ENCODE assay signal across 10 cellular contexts in genomic region chr2:238141541-238142318, GRCh38. TPM values are rescaled to one million over a fixed set of nuclear protein-coding genes. Genes with fewer than 3 reads are reported as not detected.
DNase-seq lines count a peak whose midpoint lies in the region; ATAC-seq, FAIRE-seq and TF ChIP-seq lines count a peak whose summit lies in the region.
"Had no signal": no experiment of that assay in that cellular context is flagged by ENCODE, and none has a peak within 500 bp of the region (broad histone marks: within the 10 kb centered on the region; RNA-seq: fewer than 3 reads in every experiment).

No MANE protein-coding gene starts in this region.

- H3K4me2 ChIP-seq in K562 (ENCODE audit: insufficient read depth, low read length) (no peak overlapping the region), neuronal stem cell (ENCODE audit: insufficient read depth, low read length, poor library complexity, severe bottlenecking) (no peak overlapping the region)

- H3K4ac ChIP-seq in neuronal stem cell (ENCODE audit: low read length) = no peak overlapping the region

- H2BK15ac ChIP-seq in neuronal stem cell (ENCODE audit: low read length) = no peak overlapping the region

- H3K27me3 Mint-ChIP-seq in T-helper 17 cell = no peaks in the 10 kb centered on the region
- H3K27me3 Mint-ChIP-seq: activated naive CD8-positive, alpha-beta T cell had no signal

- H3K9ac ChIP-seq in K562 (ENCODE audit: insufficient read depth in 1 of 2, low read depth in 2 of 2, low read length in 2 of 2) (no peak overlapping the region), neuronal stem cell (ENCODE audit: low read depth, low read length, poor library complexity) (no peak overlapping the region)

- H3K79me1 ChIP-seq in neuronal stem cell (ENCODE audit: low read depth, low read length) = peaks cover 7% of the 10 kb centered on the region

- H2BK5ac ChIP-seq in neuronal stem cell (ENCODE audit: low read length) = no peak overlapping the region

- intact Hi-C loops in K562 (cut with micrococcal nuclease) = no loop called here

- H3K4me1 ChIP-seq in K562 (replicated peaks in 1 of 2; ENCODE audit: control insufficient read depth in 2 of 2, insufficient read depth in 2 of 2, low read length in 2 of 2) (peaks cover 6 to 61% of the 10 kb centered on the region in 2 experiments; a peak in 4 of 5 replicates), neuronal stem cell (ENCODE audit: control insufficient read depth in 2 of 2, insufficient read depth in 1 of 2, low read depth in 1 of 2, low read length in 2 of 2) (peaks cover 9 to 14% of the 10 kb centered on the region in 2 donors)

- peak overlapping the region; percentile 85 for H3K14ac ChIP-seq in neuronal stem cell (ENCODE audit: low read length)

- TF ChIP-seq CTCF in NB4 (IDR thresholded peaks at IDR 0.05; ENCODE audit: low read depth, low read length) (no peak), K562 (IDR thresholded peaks at IDR 0.05 in 2 of 3, conservative IDR thresholded peaks at IDR 0.05 in 1 of 3; ENCODE audit: insufficient read depth in 2 of 3, low read depth in 1 of 3, low read length in 3 of 3) (no peak)

- no peak overlapping the region for H2BK120ac ChIP-seq in neuronal stem cell (ENCODE audit: low read depth, low read length)

- peaks cover 2% of the 10 kb centered on the region for H3K36me3 Mint-ChIP-seq in T-helper 17 cell (ENCODE audit: low read depth)
- H3K36me3 Mint-ChIP-seq: activated naive CD8-positive, alpha-beta T cell had no signal

- H2BK12ac ChIP-seq in neuronal stem cell (ENCODE audit: low read length) = peak overlapping the region; percentile 46

- H3K27me3 ChIP-seq in K562 (ENCODE audit: control insufficient read depth in 2 of 2, insufficient read depth in 2 of 2, low read length in 2 of 2) (peaks cover 0 to 5% of the 10 kb centered on the region in 2 experiments; a peak in 2 of 5 replicates), neuronal stem cell (ENCODE audit: control insufficient read depth in 3 of 3, insufficient read depth in 3 of 3, low read depth in 1 of 3, low read length in 3 of 3) (peaks cover 0 to 17% (median 0%) of the 10 kb centered on the region in 3 experiments)
- H3K27me3 ChIP-seq: sigmoid colon had no signal

- no peak for TF ChIP-seq RAD21 in K562 (CRISPR knock-in tag; conservative IDR thresholded peaks at IDR 0.05 in 1 of 2, IDR thresholded peaks at IDR 0.05 in 1 of 2)

- H3K9me1 ChIP-seq in K562 (ENCODE audit: control insufficient read depth, insufficient read depth, low read length) = no peaks in the 10 kb centered on the region

- BruUV-seq in K562 (replicated peaks; lab: Mats Ljungman, UMichigan) = no TSS peak

- no peak overlapping the region for H4K91ac ChIP-seq in neuronal stem cell (ENCODE audit: low read depth, low read length, poor library complexity)

- TF ChIP-seq EP300 in K562 (IDR thresholded peaks at IDR 0.05; ENCODE audit: low read length) = no peak

- CTCF ChIA-PET in K562 (lab: Yijun Ruan, JAX; ENCODE audit: low intra/inter-chr PET ratio) = no interaction called here

- peak; percentile 36 for DNase-seq in GF-D8 (lab: John Stamatoyannopoulos, UW)
- DNase-seq in NB4 (ENCODE audit: low read depth) = peak; percentile 75
- no peak for DNase-seq in K562 (ENCODE audit: extremely low read depth in 1 of 4, low spot score in 3 of 4)
- no peak for DNase-seq in neuronal stem cell (ENCODE audit: low spot score)
- DNase-seq in cortex of kidney (lab: John Stamatoyannopoulos, UW) = no peak
- no peak for DNase-seq in NCI-H526 treated with DMSO at 0.1 percent for 48 hours (lab: John Stamatoyannopoulos, UW)
- no peak for DNase-seq in T-helper 17 cell
- DNase-seq in activated CD8-positive, alpha-beta memory T cell treated with anti-CD3 and anti-CD28 coated beads for 24 hours = no peak
- DNase-seq: sigmoid colon had no signal

- H4K20me1 ChIP-seq in K562 (replicated peaks; ENCODE audit: control insufficient read depth, insufficient read depth, low read length) = peaks cover 2% of the 10 kb centered on the region; the same call in 1 of the 2 replicates

- no peak overlapping the region for H2AFZ ChIP-seq in K562 (ENCODE audit: low read depth, low read length)
- H2AFZ ChIP-seq in neuronal stem cell (ENCODE audit: low read length) = no peak overlapping the region

- in situ Hi-C loops in K562 (cut with MboI) = no loop called here

- H3K27ac ChIP-seq in K562 (ENCODE audit: extremely low read depth, low read depth, low read length) (no peak overlapping the region), neuronal stem cell (replicated peaks; ENCODE audit: low read length) (no peak overlapping the region)
- H3K27ac ChIP-seq: sigmoid colon had no signal

- POLR2A ChIA-PET in K562 (lab: Yijun Ruan, JAX) = no interaction called here

- no peak overlapping the region for H4K8ac ChIP-seq in neuronal stem cell (ENCODE audit: low read depth, low read length)

- peaks cover 4% of the 10 kb centered on the region for H3K4me1 Mint-ChIP-seq in T-helper 17 cell

- no peak overlapping the region for H3K4me3 Mint-ChIP-seq in T-helper 17 cell
- H3K4me3 Mint-ChIP-seq: activated naive CD8-positive, alpha-beta T cell had no signal

- ATAC-seq in K562 (no peak), T-helper 17 cell (no peak)

- peak overlapping the region; percentile 83 for H2AK5ac ChIP-seq in neuronal stem cell (ENCODE audit: low read depth, low read length)

- H3K4me3 ChIP-seq in NB4 (ENCODE audit: low read depth, low read length) (no peak overlapping the region), K562 (no peak overlapping the region), neuronal stem cell (ENCODE audit: low read length in 2 of 2) (no peak overlapping the region)
- H3K4me3 ChIP-seq: sigmoid colon had no signal

- TF ChIP-seq POLR2A in NB4 (IDR thresholded peaks at IDR 0.05; ENCODE audit: extremely low read depth, insufficient read length) (no peak), K562 (conservative IDR thresholded peaks at IDR 0.05) (no peak)

- FAIRE-seq in K562 (lab: Jason Lieb, UNC) = no peak

- no peak overlapping the region for H3K23ac ChIP-seq in neuronal stem cell (ENCODE audit: low read depth, low read length, poor library complexity)

- H3K79me2 ChIP-seq in K562 (ENCODE audit: control insufficient read depth, insufficient read depth, low read length) = no peaks in the 10 kb centered on the region

- peak overlapping the region; percentile 51 for H3K18ac ChIP-seq in neuronal stem cell (ENCODE audit: low read length)

- H3K36me3 ChIP-seq in K562 (ENCODE audit: control insufficient read depth, insufficient read depth, low read length) = no peaks in the 10 kb centered on the region
- H3K36me3 ChIP-seq in neuronal stem cell (replicated peaks in 1 of 2; ENCODE audit: control insufficient read depth in 2 of 2, insufficient read depth in 2 of 2, low read length in 2 of 2) = no peaks in the 10 kb centered on the region
- H3K36me3 ChIP-seq: sigmoid colon had no signal

- no peak overlapping the region for H3K27ac Mint-ChIP-seq in T-helper 17 cell
- H3K27ac Mint-ChIP-seq: activated naive CD8-positive, alpha-beta T cell had no signal

- WGBS in K562 (ENCODE audit: insufficient coverage, low coverage, missing lambda C conversion rate) = 18% methylated on average over 9 of the region's 10 CpGs
- WGBS in neuronal stem cell (ENCODE audit: extremely low coverage in 2 of 2, insufficient read length in 2 of 2, insufficient replicate concordance in 1 of 2), 2 donors = no CpG with 5 or more reads among the region's 10 CpGs

- H3K9me3 ChIP-seq in K562 (replicated peaks; ENCODE audit: control insufficient read depth, insufficient read depth, low read depth, low read length) = no peaks in the 10 kb centered on the region
- no peaks in the 10 kb centered on the region for H3K9me3 ChIP-seq in neuronal stem cell (replicated peaks in 1 of 2; ENCODE audit: control insufficient read depth in 2 of 2, insufficient read depth in 1 of 2, low read depth in 1 of 2, low read length in 2 of 2)
- H3K9me3 ChIP-seq in T-helper 17 cell (ENCODE audit: control insufficient read depth, low read length, poor library complexity, severe bottlenecking) = no peaks in the 10 kb centered on the region
- H3K9me3 ChIP-seq: sigmoid colon had no signal

RNA-seq across cellular contexts. Expression of gene KLHL30, which starts 3.3 kb away (rescaled TPM):
- total RNA-seq in K562 (2011; cell fraction: chromatin; rRNA removed; ENCODE audit: low replicate concordance) = 0.21 TPM in 1 of 2 replicates, not detected in the other
- 0.53 and 0.67 TPM in 2 replicates for total RNA-seq in K562 (2011; cell fraction: nucleolus; rRNA removed)
- total RNA-seq in K562 (2011; cell fraction: nucleoplasm; rRNA removed) = 0.07 TPM in 1 of 2 replicates, not detected in the other
- total RNA-seq in K562 (2014; rRNA removed) (not detected in 2 replicates), K562 (2014; rRNA removed; fragmentation: Illumina TruSeq; extraction: Trizol) (not detected in 2 replicates), K562 (2015; rRNA removed; fragmentation: Illumina TruSeq; extraction: Trizol) (not detected in 2 replicates), K562 (2021) (0.04 TPM in 1 of 2 replicates, not detected in the other), T-helper 17 cell (not detected)
- polyA plus RNA-seq in K562 (2011; rRNA removed) (0.03 TPM in 1 of 2 replicates, not detected in the other), K562 (2014; fragmentation: Illumina TruSeq; extraction: Trizol) (not detected in 2 replicates), K562 (2014; fragmentation: Nextera tagmentation; extraction: Ambion mirVana) (not detected), K562 (2014; rRNA removed) (not detected in 2 replicates)
- polyA plus RNA-seq in K562 (2011; cell fraction: cytosol; rRNA removed) = 0.09 TPM in 1 of 2 replicates, not detected in the other
- polyA plus RNA-seq in K562 (2011; cell fraction: nucleus; rRNA removed) = 0.07 and 0.09 TPM in 2 replicates
- 0.03 and 0.06 TPM in 2 replicates for polyA plus RNA-seq in K562 (2012)
- not detected in 2 replicates for polyA minus RNA-seq in K562 (2011; rRNA and poly(A)+ RNA removed)
- polyA minus RNA-seq in K562 (2011; cell fraction: cytosol; rRNA and poly(A)+ RNA removed) = not detected in 2 replicates
- 0.11 and 0.13 TPM in 2 replicates for polyA minus RNA-seq in K562 (2011; cell fraction: nucleus; rRNA and poly(A)+ RNA removed)
- polyA plus RNA-seq in neuronal stem cell (2013, experiment 1 of 2) = 0.06 TPM
- polyA plus RNA-seq in neuronal stem cell (2013, experiment 2 of 2) = 0.07 TPM

RNA-seq across cellular contexts. Expression of gene ERFE, which starts 17.0 kb away (rescaled TPM):
- 6.9 and 19.3 TPM in 2 replicates for total RNA-seq in K562 (2011; cell fraction: chromatin; rRNA removed; ENCODE audit: low replicate concordance)
- total RNA-seq in K562 (2011; cell fraction: nucleolus; rRNA removed) = 14.7 and 17.0 TPM in 2 replicates
- total RNA-seq in K562 (2011; cell fraction: nucleoplasm; rRNA removed) = 9.9 and 10.2 TPM in 2 replicates
- 4.1 and 5.8 TPM in 2 replicates for total RNA-seq in K562 (2014; rRNA removed)
- total RNA-seq in K562 (2014; rRNA removed; fragmentation: Illumina TruSeq; extraction: Trizol) = 2.5 and 3.7 TPM in 2 replicates
- total RNA-seq in K562 (2015; rRNA removed; fragmentation: Illumina TruSeq; extraction: Trizol) = 1.0 and 1.1 TPM in 2 replicates
- 6.5 and 6.7 TPM in 2 replicates for total RNA-seq in K562 (2021)
- polyA plus RNA-seq in K562 (2011; rRNA removed) = 2.5 and 3.1 TPM in 2 replicates
- polyA plus RNA-seq in K562 (2011; cell fraction: cytosol; rRNA removed) = 2.4 and 5.0 TPM in 2 replicates
- 7.7 and 15.1 TPM in 2 replicates for polyA plus RNA-seq in K562 (2011; cell fraction: nucleus; rRNA removed)
- 2.7 and 20.8 TPM in 2 replicates for polyA plus RNA-seq in K562 (2012)
- 5.2 and 5.4 TPM in 2 replicates for polyA plus RNA-seq in K562 (2014; fragmentation: Illumina TruSeq; extraction: Trizol)
- polyA plus RNA-seq in K562 (2014; fragmentation: Nextera tagmentation; extraction: Ambion mirVana) = 1 to 10 TPM in 1 of 2 experiments, under 1 TPM in 1; 0.55 to 1.1 TPM
- 7.1 and 8.2 TPM in 2 replicates for polyA plus RNA-seq in K562 (2014; rRNA removed)
- 0.18 and 0.35 TPM in 2 replicates for polyA minus RNA-seq in K562 (2011; rRNA and poly(A)+ RNA removed)
- 1.0 TPM in 1 of 2 replicates, not detected in the other for polyA minus RNA-seq in K562 (2011; cell fraction: cytosol; rRNA and poly(A)+ RNA removed)
- polyA minus RNA-seq in K562 (2011; cell fraction: nucleus; rRNA and poly(A)+ RNA removed) = 1.9 and 3.0 TPM in 2 replicates
- 0.43 TPM for polyA plus RNA-seq in neuronal stem cell (2013, experiment 1 of 2)
- 0.37 TPM for polyA plus RNA-seq in neuronal stem cell (2013, experiment 2 of 2)
- not detected for total RNA-seq in T-helper 17 cell

RNA-seq across cellular contexts. Expression of gene ESPNL, which starts 41.6 kb away (rescaled TPM):
- total RNA-seq in K562 (2011; cell fraction: chromatin; rRNA removed; ENCODE audit: low replicate concordance) = 0.30 TPM in 1 of 2 replicates, not detected in the other
- total RNA-seq in K562 (2011; cell fraction: nucleolus; rRNA removed) = 0.26 and 0.33 TPM in 2 replicates
- 0.07 TPM in 1 of 2 replicates, not detected in the other for total RNA-seq in K562 (2011; cell fraction: nucleoplasm; rRNA removed)
- total RNA-seq in K562 (2014; rRNA removed) (0.04 and 0.09 TPM in 2 replicates), K562 (2014; rRNA removed; fragmentation: Illumina TruSeq; extraction: Trizol) (not detected in 2 replicates), K562 (2015; rRNA removed; fragmentation: Illumina TruSeq; extraction: Trizol) (0.04 TPM in 2 replicates), K562 (2021) (0.04 and 0.09 TPM in 2 replicates), T-helper 17 cell (under 1 TPM in 1 of 2 donors, not detected in 1; 0.05 TPM)
- polyA plus RNA-seq in K562 (2011; rRNA removed) (0.04 and 0.07 TPM in 2 replicates), K562 (2014; fragmentation: Illumina TruSeq; extraction: Trizol) (0.03 and 0.08 TPM in 2 replicates), K562 (2014; fragmentation: Nextera tagmentation; extraction: Ambion mirVana) (not detected), K562 (2014; rRNA removed) (0.05 TPM in 1 of 2 replicates, not detected in the other)
- polyA plus RNA-seq in K562 (2011; cell fraction: cytosol; rRNA removed) = 0.13 and 0.30 TPM in 2 replicates
- polyA plus RNA-seq in K562 (2011; cell fraction: nucleus; rRNA removed) = 0.28 and 0.55 TPM in 2 replicates
- polyA plus RNA-seq in K562 (2012) = 0.06 and 0.10 TPM in 2 replicates
- polyA minus RNA-seq in K562 (2011; rRNA and poly(A)+ RNA removed) = not detected in 2 replicates
- not detected in 2 replicates for polyA minus RNA-seq in K562 (2011; cell fraction: cytosol; rRNA and poly(A)+ RNA removed)
- 0.44 and 0.94 TPM in 2 replicates for polyA minus RNA-seq in K562 (2011; cell fraction: nucleus; rRNA and poly(A)+ RNA removed)
- 0.45 TPM for polyA plus RNA-seq in neuronal stem cell (2013, experiment 1 of 2)
- 0.46 TPM for polyA plus RNA-seq in neuronal stem cell (2013, experiment 2 of 2)

Comparison
In these comparisons a context has a peak if more than half of its experiments do, and no peak if none do; other contexts are left out.
1. DNase-seq: peak in GF-D8 (single experiment) and NB4 (single experiment); none in K562 (0 of 4), neuronal stem cell (single experiment), cortex of kidney (single experiment), NCI-H526 treated with DMSO at 0.1 percent for 48 hours (single experiment), T-helper 17 cell (0 of 3) and activated CD8-positive, alpha-beta memory T cell treated with anti-CD3 and anti-CD28 coated beads for 24 hours (single experiment).